1 cellular context compared by ENCODE assay signal in genomic region chr4:1417522-1418390, GRCh38.
TF ChIP-seq lines count a peak whose summit lies in the region.

No MANE protein-coding gene starts in this region.

TF ChIP-seq in SK-N-SH, 30 proteins besides CTCF, POLR2A, EP300 and RAD21:
- TF ChIP-seq REST (IDR thresholded peaks at IDR 0.05; ENCODE audit: low read depth, low read length) (no peak), POLR2AphosphoS5 (IDR thresholded peaks at IDR 0.05; ENCODE audit: low read depth, low read length) (no peak), RCOR1 (IDR thresholded peaks at IDR 0.05; ENCODE audit: low read length) (no peak), SMC3 (IDR thresholded peaks at IDR 0.05; ENCODE audit: low read depth, low read length) (no peak), SIN3A (IDR thresholded peaks at IDR 0.05; ENCODE audit: borderline replicate concordance, low read depth, low read length) (no peak), MAX (IDR thresholded peaks at IDR 0.05; ENCODE audit: low read depth) (no peak), NRF1 (IDR thresholded peaks at IDR 0.05; ENCODE audit: low read depth, low read length) (no peak), GABPA (IDR thresholded peaks at IDR 0.05; ENCODE audit: low read depth) (no peak), GATA2 (CRISPR knock-in tag; IDR thresholded peaks at IDR 0.05) (no peak), FOSL2 (IDR thresholded peaks at IDR 0.05; ENCODE audit: borderline replicate concordance, low read depth) (no peak), RFX5 (IDR thresholded peaks at IDR 0.05; ENCODE audit: low read length) (no peak), FOXJ3 (CRISPR knock-in tag; IDR thresholded peaks at IDR 0.05) (no peak), USF2 (IDR thresholded peaks at IDR 0.05; ENCODE audit: borderline replicate concordance, low read depth, low read length) (no peak), FOXM1 (IDR thresholded peaks at IDR 0.05; ENCODE audit: low read depth) (no peak), EZH2phosphoT487 (IDR thresholded peaks at IDR 0.05; ENCODE audit: borderline replicate concordance, low read depth) (no peak), NFIC (IDR thresholded peaks at IDR 0.05; ENCODE audit: borderline replicate concordance) (no peak)
- TF ChIP-seq, protein P1, sequence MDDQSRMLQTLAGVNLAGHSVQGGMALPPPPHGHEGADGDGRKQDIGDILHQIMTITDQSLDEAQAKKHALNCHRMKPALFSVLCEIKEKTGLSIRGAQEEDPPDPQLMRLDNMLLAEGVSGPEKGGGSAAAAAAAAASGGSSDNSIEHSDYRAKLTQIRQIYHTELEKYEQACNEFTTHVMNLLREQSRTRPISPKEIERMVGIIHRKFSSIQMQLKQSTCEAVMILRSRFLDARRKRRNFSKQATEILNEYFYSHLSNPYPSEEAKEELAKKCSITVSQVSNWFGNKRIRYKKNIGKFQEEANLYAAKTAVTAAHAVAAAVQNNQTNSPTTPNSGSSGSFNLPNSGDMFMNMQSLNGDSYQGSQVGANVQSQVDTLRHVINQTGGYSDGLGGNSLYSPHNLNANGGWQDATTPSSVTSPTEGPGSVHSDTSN (IDR thresholded peaks at IDR 0.05), result no peak
- TF ChIP-seq, protein P2, sequence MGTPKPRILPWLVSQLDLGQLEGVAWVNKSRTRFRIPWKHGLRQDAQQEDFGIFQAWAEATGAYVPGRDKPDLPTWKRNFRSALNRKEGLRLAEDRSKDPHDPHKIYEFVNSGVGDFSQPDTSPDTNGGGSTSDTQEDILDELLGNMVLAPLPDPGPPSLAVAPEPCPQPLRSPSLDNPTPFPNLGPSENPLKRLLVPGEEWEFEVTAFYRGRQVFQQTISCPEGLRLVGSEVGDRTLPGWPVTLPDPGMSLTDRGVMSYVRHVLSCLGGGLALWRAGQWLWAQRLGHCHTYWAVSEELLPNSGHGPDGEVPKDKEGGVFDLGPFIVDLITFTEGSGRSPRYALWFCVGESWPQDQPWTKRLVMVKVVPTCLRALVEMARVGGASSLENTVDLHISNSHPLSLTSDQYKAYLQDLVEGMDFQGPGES (IDR thresholded peaks at IDR 0.05; ENCODE audit: low read depth, low read length), result no peak
TF ChIP-seq in SK-N-SH: peak in this region for 0.
